In the genomic region with DNA sequence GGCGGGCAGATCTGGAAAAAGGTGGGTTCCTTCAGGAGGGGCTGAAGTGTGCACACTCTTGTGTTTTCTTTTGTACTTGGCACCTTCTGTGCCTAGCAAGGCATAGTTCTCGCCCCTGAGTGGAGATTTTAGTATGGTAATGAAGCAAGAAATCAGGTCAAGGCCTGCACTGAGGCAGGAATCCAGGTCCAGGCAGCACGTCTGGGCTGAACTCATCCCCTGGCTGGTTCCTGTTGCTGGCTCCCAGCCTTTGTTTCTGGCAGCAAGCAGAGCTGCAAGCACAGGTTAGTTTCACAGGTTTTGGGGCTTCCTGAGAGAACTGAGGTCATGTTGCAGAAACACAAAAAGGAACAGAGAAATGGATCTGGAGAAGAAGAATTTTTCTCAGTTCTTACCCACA, we compare ENCODE assay signal across 20 cellular contexts. TPM values are rescaled to one million over a fixed set of nuclear protein-coding genes. Genes with fewer than 3 reads are reported as not detected.
A peak's percentile ranks its signal among the peaks of the same experiment; 100 is the strongest.
DNase-seq lines count a peak whose midpoint lies in the region; ATAC-seq, FAIRE-seq and TF ChIP-seq lines count a peak whose summit lies in the region.
"Had no signal": no experiment of that assay in that cellular context is flagged by ENCODE, and none has a peak within 500 bp of the region (broad histone marks: within the 10 kb centered on the region; RNA-seq: fewer than 3 reads in every experiment).

No MANE protein-coding gene starts in this region.

- no peak overlapping the region for H3K4me2 ChIP-seq in H1 (ENCODE audit: insufficient read depth in 1 of 2, low read depth in 2 of 2, low read length in 2 of 2)
- H3K4me2 ChIP-seq in mesenchymal stem cell (ENCODE audit: low read length, poor library complexity, severe bottlenecking), result no peak overlapping the region

- no peak overlapping the region for H2BK20ac ChIP-seq in H1 (ENCODE audit: low read length)

- H2AK5ac ChIP-seq in H1 (ENCODE audit: low read depth, low read length), result no peak overlapping the region
- H2AK5ac ChIP-seq in mesenchymal stem cell (ENCODE audit: low read length, severe bottlenecking), result no peak overlapping the region

- H4K20me1 ChIP-seq in H1 (replicated peaks in 1 of 2; ENCODE audit: control insufficient read depth in 1 of 2, insufficient read depth in 2 of 2, low read length in 2 of 2), result no peaks in the 10 kb centered on the region

- no peak overlapping the region for H2BK5ac ChIP-seq in H1 (ENCODE audit: low read depth, low read length)
- no peak overlapping the region for H2BK5ac ChIP-seq in mesenchymal stem cell (ENCODE audit: low read depth, low read length, poor library complexity, severe bottlenecking)

- H3K36me3 ChIP-seq in H1 (ENCODE audit: control insufficient read depth in 2 of 4, insufficient read depth in 4 of 4, low read length in 3 of 4) (no peaks in the 10 kb centered on the region), mesenchymal stem cell (ENCODE audit: control insufficient read depth in 1 of 2, insufficient read depth in 2 of 2, low read depth in 1 of 2, low read length in 2 of 2) (no peaks in the 10 kb centered on the region)
- H3K36me3 ChIP-seq: BE2C, SJCRH30 had no signal

- H2BK120ac ChIP-seq in H1 (replicated peaks; ENCODE audit: low read depth, low read length) (no peak overlapping the region), mesenchymal stem cell (ENCODE audit: low read depth, low read length) (no peak overlapping the region)

- H3K23ac ChIP-seq in H1 (ENCODE audit: insufficient read length), result no peak overlapping the region
- H3K23ac ChIP-seq in mesenchymal stem cell (ENCODE audit: low read length in 2 of 2), result no peak overlapping the region

- WGBS in H1 (ENCODE audit: extremely low coverage in 1 of 2, insufficient coverage in 1 of 2, insufficient read length in 1 of 2, insufficient replicate concordance in 2 of 2, low coverage in 1 of 2, low lambda C conversion rate in 2 of 2, missing lambda C conversion rate in 1 of 2), 2 experiments, result 89% methylated on average over 3 of the region's 3 CpGs; no CpG with 5 or more reads in 1 of the 2 experiments
- WGBS in mesenchymal stem cell, result 63% methylated on average over 3 of the region's 3 CpGs

- H3K36me3 Mint-ChIP-seq in natural killer cell treated with Interleukin-12 subunit alpha and Interleukin-12 subunit beta and Interleukin-15 and Interleukin-18, amount 100 ng/mL, for 72 hours, result no peaks in the 10 kb centered on the region
- no peaks in the 10 kb centered on the region for H3K36me3 Mint-ChIP-seq in natural killer cell

- no peak overlapping the region for H3K56ac ChIP-seq in H1 (replicated peaks; ENCODE audit: insufficient read length, low read depth, low read length)

- H3K18ac ChIP-seq in H1 (ENCODE audit: extremely low read depth, low read length), result no peak overlapping the region
- no peak overlapping the region for H3K18ac ChIP-seq in mesenchymal stem cell (ENCODE audit: low read depth in 1 of 2, low read length in 2 of 2)

- no peak overlapping the region for H3K4me3 Mint-ChIP-seq in natural killer cell treated with Interleukin-12 subunit alpha and Interleukin-12 subunit beta and Interleukin-15 and Interleukin-18, amount 100 ng/mL, for 72 hours
- no peak overlapping the region for H3K4me3 Mint-ChIP-seq in natural killer cell
- H3K4me3 Mint-ChIP-seq: CD4-positive, alpha-beta T cell had no signal

- no peak for TF ChIP-seq POLR2A in H1 (IDR thresholded peaks at IDR 0.05; ENCODE audit: control extremely low read depth in 1 of 2, low read depth in 2 of 2, low read length in 2 of 2)

- H3K4me1 Mint-ChIP-seq in natural killer cell treated with Interleukin-12 subunit alpha and Interleukin-12 subunit beta and Interleukin-15 and Interleukin-18, amount 100 ng/mL, for 72 hours (ENCODE audit: low read depth in 2 of 2), result peaks cover 43 to 48% of the 10 kb centered on the region in 2 donors
- peaks cover 65% of the 10 kb centered on the region in 2 donors for H3K4me1 Mint-ChIP-seq in natural killer cell

- peaks cover 0 to 3% of the 10 kb centered on the region in 2 donors for H3K27me3 Mint-ChIP-seq in natural killer cell treated with Interleukin-12 subunit alpha and Interleukin-12 subunit beta and Interleukin-15 and Interleukin-18, amount 100 ng/mL, for 72 hours
- no peaks in the 10 kb centered on the region for H3K27me3 Mint-ChIP-seq in natural killer cell (ENCODE audit: low read depth in 2 of 2)

- TF ChIP-seq CTCF in natural killer cell (IDR thresholded peaks at IDR 0.05) (no peak), H1 (IDR thresholded peaks at IDR 0.05; ENCODE audit: control extremely low read depth in 1 of 3, insufficient read depth in 1 of 3, low read depth in 1 of 3, low read length in 3 of 3) (no peak)

- FAIRE-seq in H1 (lab: Jason Lieb, UNC), result no peak

- CTCF ChIA-PET in H1 (lab: Charles Lee; ENCODE audit: partially characterized antibody), result interaction anchor here (0.8 kb wide), 1 partner anchor 96 kb away, joined by 4 read pairs; no protein-coding TSS in a partner anchor

- H3K9me3 ChIP-seq in H1 (ENCODE audit: insufficient read depth in 2 of 2, low read depth in 1 of 2, low read length in 1 of 2), result peaks cover 2 to 9% of the 10 kb centered on the region in 2 experiments; a peak in 3 of 4 replicates
- H3K9me3 ChIP-seq in mesenchymal stem cell (ENCODE audit: control insufficient read depth, low read length), result no peaks in the 10 kb centered on the region
- H3K9me3 ChIP-seq: BE2C, SJCRH30 had no signal

- H3K79me2 ChIP-seq in H1 (ENCODE audit: control insufficient read depth in 1 of 2, insufficient read depth in 2 of 2, low read length in 2 of 2), result no peaks in the 10 kb centered on the region

- DNase-seq in natural killer cell treated with Interleukin-12 subunit alpha and Interleukin-12 subunit beta and Interleukin-15 and Interleukin-18, amount 100 ng/mL, for 72 hours (ENCODE audit: low spot score), result peak; percentile 49
- DNase-seq in natural killer cell, result no peak
- DNase-seq in H1 (ENCODE audit: low read depth in 1 of 2, low spot score in 2 of 2), result no peak
- no peak for DNase-seq in mesenchymal stem cell
- no peak for DNase-seq in T-helper 1 cell
- DNase-seq: 8988T; BE2C; Calu3; CD4-positive, alpha-beta T cell; DMS53; MM.1S; NCI-H1092 treated with DMSO at 0.1 percent for 48 hours; NCI-H1694; NCI-H2107; NCI-H2227 treated with DMSO at 0.1 percent for 48 hours; NCI-H524; SJCRH30 had no signal

- no peaks in the 10 kb centered on the region for H3K79me1 ChIP-seq in H1 (ENCODE audit: low read depth, low read length)
- no peaks in the 10 kb centered on the region for H3K79me1 ChIP-seq in mesenchymal stem cell (replicated peaks; ENCODE audit: low read length, poor library complexity, severe bottlenecking)

- H2BK15ac ChIP-seq in H1 (ENCODE audit: low read length), result no peak overlapping the region
- H2BK15ac ChIP-seq in mesenchymal stem cell (ENCODE audit: low read depth, poor library complexity, severe bottlenecking), result no peak overlapping the region

- no peak overlapping the region for H2BK12ac ChIP-seq in H1 (ENCODE audit: low read depth, low read length)
- H2BK12ac ChIP-seq in mesenchymal stem cell (ENCODE audit: low read length in 2 of 2), result no peak overlapping the region

- peaks cover 0 to 1% (median 0%) of the 10 kb centered on the region in 4 experiments; a peak in 1 of 7 replicates for H3K27me3 ChIP-seq in H1 (replicated peaks in 1 of 4; ENCODE audit: control insufficient read depth in 3 of 4, extremely low read depth in 1 of 4, insufficient read depth in 3 of 4, low read length in 3 of 4)
- peaks cover 0 to 35% of the 10 kb centered on the region in 2 experiments for H3K27me3 ChIP-seq in mesenchymal stem cell (ENCODE audit: control insufficient read depth in 1 of 2, insufficient read depth in 1 of 2, low read length in 2 of 2)

- H3K9ac ChIP-seq in H1 (replicated peaks in 1 of 4; ENCODE audit: extremely low read depth in 1 of 4, low read depth in 3 of 4, low read length in 3 of 4), result no peak overlapping the region
- no peak overlapping the region for H3K9ac ChIP-seq in mesenchymal stem cell (ENCODE audit: low read length)

- no peak for TF ChIP-seq EP300 in H1 (IDR thresholded peaks at IDR 0.05; ENCODE audit: borderline replicate concordance in 1 of 2, low read depth in 2 of 2, low read length in 2 of 2)

- no peak overlapping the region for H3K14ac ChIP-seq in H1 (ENCODE audit: insufficient read length)
- H3K14ac ChIP-seq in mesenchymal stem cell (ENCODE audit: low read length in 2 of 2), result no peak overlapping the region

- no peak for ATAC-seq in natural killer cell treated with Interleukin-12 subunit alpha and Interleukin-12 subunit beta and Interleukin-15 and Interleukin-18, amount 100 ng/mL, for 72 hours
- ATAC-seq in natural killer cell (no peak), HG02642 (IDR thresholded peaks at IDR 0.05; ENCODE audit: poor library complexity, unreplicated experiment) (no peak), HG02938 (IDR thresholded peaks at IDR 0.05; ENCODE audit: unreplicated experiment) (no peak), HG03571 (IDR thresholded peaks at IDR 0.05; ENCODE audit: unreplicated experiment) (no peak)

- H4K5ac ChIP-seq in H1 (ENCODE audit: insufficient read length, low read depth, low read length), result no peak overlapping the region

- TF ChIP-seq RAD21 in H1 (IDR thresholded peaks at IDR 0.05 in 1 of 2, conservative IDR thresholded peaks at IDR 0.05 in 1 of 2; ENCODE audit: low read depth in 2 of 2, low read length in 2 of 2), result no peak

- no peaks in the 10 kb centered on the region for H3K23me2 ChIP-seq in H1 (ENCODE audit: low read depth, low read length)

- H3K27ac ChIP-seq in H1 (ENCODE audit: low read depth, low read length), result no peak overlapping the region
- no peak overlapping the region for H3K27ac ChIP-seq in mesenchymal stem cell (ENCODE audit: low read length, poor library complexity, severe bottlenecking)
- H3K27ac ChIP-seq: SJCRH30 had no signal

- H4K91ac ChIP-seq in H1 (replicated peaks; ENCODE audit: insufficient read length, low read length) (no peak overlapping the region), mesenchymal stem cell (ENCODE audit: low read length) (no peak overlapping the region)

- peak overlapping the region in 1 of 2 donors; percentile 3 for H3K27ac Mint-ChIP-seq in natural killer cell treated with Interleukin-12 subunit alpha and Interleukin-12 subunit beta and Interleukin-15 and Interleukin-18, amount 100 ng/mL, for 72 hours
- no peak overlapping the region for H3K27ac Mint-ChIP-seq in natural killer cell
- H3K27ac Mint-ChIP-seq: CD4-positive, alpha-beta T cell had no signal

- H3K4ac ChIP-seq in H1 (replicated peaks; ENCODE audit: insufficient read length, low read depth, low read length), result no peak overlapping the region
- H3K4ac ChIP-seq in mesenchymal stem cell (ENCODE audit: low read depth in 1 of 2, low read length in 2 of 2), result no peak overlapping the region

- H2AFZ ChIP-seq in H1 (ENCODE audit: low read length) (peak overlapping the region; percentile 84; the same call in 1 of the 2 replicates), mesenchymal stem cell (ENCODE audit: low read depth, low read length) (no peak overlapping the region)

- H3K4me1 ChIP-seq in H1 (replicated peaks in 1 of 4; ENCODE audit: control insufficient read depth in 3 of 4, insufficient read depth in 4 of 4, low read length in 3 of 4) (no peaks in the 10 kb centered on the region), mesenchymal stem cell (ENCODE audit: control insufficient read depth, insufficient read depth, low read depth, low read length) (no peaks in the 10 kb centered on the region)
- H3K4me1 ChIP-seq: BE2C, SJCRH30 had no signal

- intact Hi-C loops in natural killer cell (cut with micrococcal nuclease), result no loop called here

- H4K8ac ChIP-seq in H1 (ENCODE audit: extremely low read depth, insufficient read depth, low read length) (no peak overlapping the region), mesenchymal stem cell (ENCODE audit: low read length) (peak overlapping the region; percentile 64)

- POLR2A ChIA-PET in H1 (lab: Charles Lee; ENCODE audit: partially characterized antibody), result no interaction called here

- no peaks in the 10 kb centered on the region for H3K9me3 Mint-ChIP-seq in natural killer cell treated with Interleukin-12 subunit alpha and Interleukin-12 subunit beta and Interleukin-15 and Interleukin-18, amount 100 ng/mL, for 72 hours
- no peaks in the 10 kb centered on the region for H3K9me3 Mint-ChIP-seq in natural killer cell
- H3K9me3 Mint-ChIP-seq: CD4-positive, alpha-beta T cell had no signal

- no peak overlapping the region for H3K4me3 ChIP-seq in H1 (ENCODE audit: extremely low read depth in 1 of 4, insufficient read depth in 2 of 4, low read depth in 3 of 4, low read length in 4 of 4)
- H3K4me3 ChIP-seq in mesenchymal stem cell (ENCODE audit: insufficient read depth in 1 of 2, low read depth in 1 of 2, low read length in 2 of 2), result no peak overlapping the region
- H3K4me3 ChIP-seq: SJCRH30 had no signal

RNA-seq across cellular contexts. Expression of a gene that starts 21.2 kb away (rescaled TPM):
- 1 to 10 TPM; 7.9 to 8.7 TPM for total RNA-seq in natural killer cell treated with Interleukin-12 subunit alpha and Interleukin-12 subunit beta and Interleukin-15 and Interleukin-18, amount 100 ng/mL, for 72 hours
- 10 to 100 TPM; 48.6 to 56.0 (median 49.5) TPM for total RNA-seq in natural killer cell
- total RNA-seq in H1 (2021; fragmentation: NEBNext Ultra II Directional; extraction: Animal tissue kit (Norgen Biotek cat#: 25700)), result not detected in 2 replicates
- not detected in 2 replicates for polyA plus RNA-seq in H1 (2011; rRNA removed)
- not detected for polyA plus RNA-seq in H1 (2011; cell fraction: cytosol; rRNA removed)
- not detected for polyA plus RNA-seq in H1 (2011; cell fraction: nucleus; rRNA removed)
- not detected in 4 replicates for polyA plus RNA-seq in H1 (2012, experiment 1 of 2)
- polyA plus RNA-seq in H1 (2012, experiment 2 of 2), result not detected
- not detected for polyA plus RNA-seq in H1 (2013, experiment 1 of 2)
- not detected for polyA plus RNA-seq in H1 (2013, experiment 2 of 2)
- not detected in 2 replicates for polyA minus RNA-seq in H1 (2011; rRNA and poly(A)+ RNA removed)
- polyA minus RNA-seq in H1 (2011; cell fraction: cytosol; rRNA and poly(A)+ RNA removed), result not detected
- polyA minus RNA-seq in H1 (2011; cell fraction: nucleus; rRNA and poly(A)+ RNA removed), result not detected
- polyA plus RNA-seq in mesenchymal stem cell (2013, experiment 1 of 2), result 0.18 TPM
- 0.14 TPM for polyA plus RNA-seq in mesenchymal stem cell (2013, experiment 2 of 2)
- total RNA-seq: Calu3, SJCRH30 had no signal

RNA-seq across cellular contexts. Expression of a gene that starts 38.6 kb away (rescaled TPM):
- total RNA-seq in natural killer cell treated with Interleukin-12 subunit alpha and Interleukin-12 subunit beta and Interleukin-15 and Interleukin-18, amount 100 ng/mL, for 72 hours, result 1 to 10 TPM in 1 of 2 donors, under 1 TPM in 1; 0.69 to 1.1 TPM
- total RNA-seq in natural killer cell, result 10 to 100 TPM; 13.0 to 15.3 (median 13.8) TPM
- total RNA-seq in H1 (2021; fragmentation: NEBNext Ultra II Directional; extraction: Animal tissue kit (Norgen Biotek cat#: 25700)), result not detected in 2 replicates
- polyA plus RNA-seq in H1 (2011; rRNA removed), result 0.05 TPM in 1 of 2 replicates, not detected in the other
- polyA plus RNA-seq in H1 (2011; cell fraction: cytosol; rRNA removed), result not detected
- polyA plus RNA-seq in H1 (2011; cell fraction: nucleus; rRNA removed), result not detected
- not detected in 4 replicates for polyA plus RNA-seq in H1 (2012, experiment 1 of 2)
- not detected for polyA plus RNA-seq in H1 (2012, experiment 2 of 2)
- polyA plus RNA-seq in H1 (2013, experiment 1 of 2), result not detected
- polyA plus RNA-seq in H1 (2013, experiment 2 of 2), result not detected
- polyA minus RNA-seq in H1 (2011; rRNA and poly(A)+ RNA removed), result not detected in 2 replicates
- not detected for polyA minus RNA-seq in H1 (2011; cell fraction: cytosol; rRNA and poly(A)+ RNA removed)
- not detected for polyA minus RNA-seq in H1 (2011; cell fraction: nucleus; rRNA and poly(A)+ RNA removed)
- polyA plus RNA-seq in mesenchymal stem cell (2013, experiment 1 of 2), result 0.21 TPM
- 0.25 TPM for polyA plus RNA-seq in mesenchymal stem cell (2013, experiment 2 of 2)
- total RNA-seq: Calu3, SJCRH30 had no signal

RNA-seq across cellular contexts. Expression of a gene that starts 55.0 kb away (rescaled TPM):
- 10 to 100 TPM in 1 of 2 donors, 1 to 10 TPM in 1; 8.1 to 15.4 TPM for total RNA-seq in natural killer cell treated with Interleukin-12 subunit alpha and Interleukin-12 subunit beta and Interleukin-15 and Interleukin-18, amount 100 ng/mL, for 72 hours
- 1 to 10 TPM; 2.5 to 6.5 (median 3.8) TPM for total RNA-seq in natural killer cell
- total RNA-seq in H1 (2021; fragmentation: NEBNext Ultra II Directional; extraction: Animal tissue kit (Norgen Biotek cat#: 25700)), result 7.2 and 8.1 TPM in 2 replicates
- 4.6 and 6.6 TPM in 2 replicates for polyA plus RNA-seq in H1 (2011; rRNA removed)
- polyA plus RNA-seq in H1 (2011; cell fraction: cytosol; rRNA removed), result 5.2 TPM
- 12.7 TPM for polyA plus RNA-seq in H1 (2011; cell fraction: nucleus; rRNA removed)
- 2.9 to 4.4 TPM (median 3.7 TPM) in 4 replicates for polyA plus RNA-seq in H1 (2012, experiment 1 of 2)
- 1.4 TPM for polyA plus RNA-seq in H1 (2012, experiment 2 of 2)
- 3.1 TPM for polyA plus RNA-seq in H1 (2013, experiment 1 of 2)
- 2.6 TPM for polyA plus RNA-seq in H1 (2013, experiment 2 of 2)
- polyA minus RNA-seq in H1 (2011; rRNA and poly(A)+ RNA removed), result 1.4 and 1.6 TPM in 2 replicates
- 3.9 TPM for polyA minus RNA-seq in H1 (2011; cell fraction: cytosol; rRNA and poly(A)+ RNA removed)
- polyA minus RNA-seq in H1 (2011; cell fraction: nucleus; rRNA and poly(A)+ RNA removed), result 4.5 TPM
- 2.5 TPM for polyA plus RNA-seq in mesenchymal stem cell (2013, experiment 1 of 2)
- polyA plus RNA-seq in mesenchymal stem cell (2013, experiment 2 of 2), result 2.7 TPM

Comparison
In these comparisons a context has a peak if more than half of its experiments do, and no peak if none do; other contexts are left out.
1. RNA of a gene that starts 21.2 kb away (total RNA-seq): 48.6 to 56.0 TPM in natural killer cell; 7.9 to 8.7 TPM in natural killer cell treated with Interleukin-12 subunit alpha and Interleukin-12 subunit beta and Interleukin-15 and Interleukin-18, amount 100 ng/mL, for 72 hours and not detected in H1; every median in the first group is over 4 times any median in the second.
2. RNA of a gene that starts 38.6 kb away (total RNA-seq): 13.0 to 15.3 TPM in natural killer cell; 0.69 to 1.1 TPM in natural killer cell treated with Interleukin-12 subunit alpha and Interleukin-12 subunit beta and Interleukin-15 and Interleukin-18, amount 100 ng/mL, for 72 hours and not detected in H1; every median in the first group is over 4 times any median in the second.